16 cellular contexts compared by ENCODE assay signal in genomic region chr2:95344208-95344570, GRCh38. TPM values are rescaled to one million over a fixed set of nuclear protein-coding genes. Genes with fewer than 3 reads are reported as not detected.
"Had no signal": no experiment of that assay in that cellular context is flagged by ENCODE, and none has a peak within 500 bp of the region (broad histone marks: within the 10 kb centered on the region; RNA-seq: fewer than 3 reads in every experiment).

No MANE protein-coding gene starts in this region.

- H3K4me3 ChIP-seq: coronary artery, left ventricle myocardium inferior, mucosa of descending colon, SK-N-MC had no signal

- H3K4me1 Mint-ChIP-seq: nephron progenitor cell had no signal

- H3K4me3 Mint-ChIP-seq: activated CD4-positive, alpha-beta memory T cell treated with anti-CD3 and anti-CD28 coated beads for 36 hours; activated T-cell treated with anti-CD3 and anti-CD28 coated beads, Interleukin-2, amount 50 U/mL, for 72 hours had no signal

- DNase-seq: activated CD4-positive, alpha-beta memory T cell treated with anti-CD3 and anti-CD28 coated beads for 36 hours; activated CD4-positive, alpha-beta T cell treated with anti-CD3 and anti-CD28 coated beads for 48 hours; activated gamma-delta T cell; activated naive CD4-positive, alpha-beta T cell treated with anti-CD3 and anti-CD28 coated beads, Interleukin-2, amount 50 U/mL, for 16 hours; activated T-cell treated with anti-CD3 and anti-CD28 coated beads, Interleukin-2, amount 50 U/mL, for 72 hours; mucosa of descending colon; nephron progenitor cell; nucleus accumbens; stimulated activated CD4-positive, alpha-beta T cell treated with anti-CD3 and anti-CD28 coated beads, Interleukin-12 subunit alpha, Interleukin-12 subunit beta, amount 100 ng/mL, for 4 hours; stimulated activated CD4-positive, alpha-beta T cell treated with anti-CD3 and anti-CD28 coated beads, Interleukin-4, amount 100 ng/mL, for 4 hours; stimulated activated naive CD8-positive, alpha-beta T cell treated with anti-CD3 and anti-CD28 coated beads, Interleukin-15, Interleukin-2, amounts not matched to agents 100 U/mL and 50 U/mL, for 24 hours; T-helper 2 cell had no signal

- ATAC-seq: activated T-cell treated with anti-CD3 and anti-CD28 coated beads, Interleukin-2, amount 50 U/mL, for 72 hours; mucosa of descending colon; stimulated activated naive CD8-positive, alpha-beta T cell treated with anti-CD3 and anti-CD28 coated beads, Interleukin-15, Interleukin-2, amounts not matched to agents 100 U/mL and 50 U/mL, for 24 hours had no signal

- H3K27ac Mint-ChIP-seq: activated CD4-positive, alpha-beta memory T cell treated with anti-CD3 and anti-CD28 coated beads for 36 hours; activated T-cell treated with anti-CD3 and anti-CD28 coated beads, Interleukin-2, amount 50 U/mL, for 72 hours; nephron progenitor cell had no signal

- H3K9me3 Mint-ChIP-seq: activated CD4-positive, alpha-beta memory T cell treated with anti-CD3 and anti-CD28 coated beads for 36 hours; activated T-cell treated with anti-CD3 and anti-CD28 coated beads, Interleukin-2, amount 50 U/mL, for 72 hours; nephron progenitor cell had no signal

- H3K9me3 ChIP-seq: left ventricle myocardium inferior, mucosa of descending colon had no signal

- H3K36me3 Mint-ChIP-seq: activated CD4-positive, alpha-beta memory T cell treated with anti-CD3 and anti-CD28 coated beads for 36 hours had no signal

- H3K36me3 ChIP-seq: left ventricle myocardium inferior had no signal

- H3K27ac ChIP-seq: coronary artery, epithelial cell of prostate, left ventricle myocardium inferior, SK-N-MC had no signal

RNA-seq across cellular contexts. Expression of gene KCNIP3, which starts 47.0 kb away (rescaled TPM):
- total RNA-seq: activated CD4-positive, alpha-beta memory T cell treated with anti-CD3 and anti-CD28 coated beads for 36 hours; activated T-cell treated with anti-CD3 and anti-CD28 coated beads, Interleukin-2, amount 50 U/mL, for 72 hours had no signal
